Comparison of ENCODE assay signal across 20 cellular contexts in genomic region chr2:177629357-177630000, GRCh38.
A peak's percentile ranks its signal among the peaks of the same experiment; 100 is the strongest.
DNase-seq lines count a peak whose midpoint lies in the region; ATAC-seq and TF ChIP-seq lines count a peak whose summit lies in the region.
"Had no signal": no experiment of that assay in that cellular context is flagged by ENCODE, and none has a peak within 500 bp of the region (broad histone marks: within the 10 kb centered on the region; RNA-seq: fewer than 3 reads in every experiment).

No MANE protein-coding gene starts in this region.

- no peaks in the 10 kb centered on the region for H3K9me3 ChIP-seq in DND-41 (ENCODE audit: insufficient read depth, low read length, severe bottlenecking)
- no peaks in the 10 kb centered on the region for H3K9me3 ChIP-seq in OCI-LY3 (ENCODE audit: insufficient read depth, low read length)
- H3K9me3 ChIP-seq: adrenal gland, left lung, MG63 had no signal

- H3K36me3 Mint-ChIP-seq in naive thymus-derived CD8-positive, alpha-beta T cell, result no peaks in the 10 kb centered on the region

- H4K20me1 ChIP-seq in DND-41 (ENCODE audit: insufficient read depth, low read length) (no peaks in the 10 kb centered on the region), OCI-LY3 (ENCODE audit: insufficient read depth, low read length) (no peaks in the 10 kb centered on the region)

- H2AFZ ChIP-seq in DND-41 (ENCODE audit: low read depth, low read length), result peak overlapping the region; percentile 43
- H2AFZ ChIP-seq in OCI-LY3 (ENCODE audit: low read depth, low read length), result peak overlapping the region; percentile 43; the same call in 1 of the 2 replicates
- H2AFZ ChIP-seq: parathyroid adenoma had no signal

- TF ChIP-seq CTCF in DND-41 (IDR thresholded peaks at IDR 0.05; ENCODE audit: borderline replicate concordance, extremely low read depth, low read length, poor library complexity, severe bottlenecking), result no peak
- TF ChIP-seq CTCF in OCI-LY3 (IDR thresholded peaks at IDR 0.05; ENCODE audit: low read depth, low read length), result no peak
- no peak for TF ChIP-seq CTCF in foreskin fibroblast (IDR thresholded peaks at IDR 0.05; ENCODE audit: low read depth, low read length)

- no peak for ATAC-seq in DND-41 (ENCODE audit: insufficient read depth, low read depth)
- peak; percentile 55 for ATAC-seq in GM21360 (IDR thresholded peaks at IDR 0.05; ENCODE audit: unreplicated experiment)
- peak; percentile 79 for ATAC-seq in HG02885 (IDR thresholded peaks at IDR 0.05; ENCODE audit: poor library complexity, unreplicated experiment)
- ATAC-seq in naive thymus-derived CD8-positive, alpha-beta T cell, result no peak
- no peak for ATAC-seq in left colon
- ATAC-seq: activated CD8-positive, alpha-beta T cell treated with anti-CD3 and anti-CD28 coated beads, Interleukin-2, amount 10 ng/mL, durations not matched to agents 7 days and 5 days; activated T-helper 17 cell treated with anti-CD3 and anti-CD28 coated beads, Interleukin-2, amount 50 U/mL, for 72 hours; left lung had no signal

- H3K79me2 ChIP-seq in DND-41 (ENCODE audit: insufficient read depth, low read length) (no peaks in the 10 kb centered on the region), OCI-LY3 (ENCODE audit: low read length) (no peaks in the 10 kb centered on the region)
- H3K79me2 ChIP-seq: parathyroid adenoma had no signal

- H3K27ac ChIP-seq in DND-41 (ENCODE audit: low read length) (peak overlapping the region; percentile 22; the same call in 1 of the 2 replicates), OCI-LY3 (ENCODE audit: low read length) (no peak overlapping the region)
- H3K27ac ChIP-seq: adrenal gland, left lung, parathyroid adenoma, VCaP had no signal

- H3K9ac ChIP-seq in DND-41 (ENCODE audit: low read depth, low read length) (no peak overlapping the region), OCI-LY3 (ENCODE audit: low read length) (no peak overlapping the region)
- H3K9ac ChIP-seq: parathyroid adenoma had no signal

- POLR2A ChIA-PET in naive thymus-derived CD8-positive, alpha-beta T cell (lab: Charles Lee), result no interaction called here

- H3K27ac Mint-ChIP-seq in naive thymus-derived CD8-positive, alpha-beta T cell, result peak overlapping the region in 1 of 10 donors; percentile 13
- H3K27ac Mint-ChIP-seq: activated CD8-positive, alpha-beta T cell treated with anti-CD3 and anti-CD28 coated beads, Interleukin-2, amount 10 ng/mL, durations not matched to agents 7 days and 5 days; activated T-helper 17 cell treated with anti-CD3 and anti-CD28 coated beads, Interleukin-2, amount 50 U/mL, for 72 hours; CD4-positive, alpha-beta T cell had no signal

- intact Hi-C loops in left colon (cut with DNase I, micrococcal nuclease), result no loop called here

- H3K4me3 ChIP-seq in DND-41 (ENCODE audit: low read depth in 1 of 2, low read length in 2 of 2) (no peak overlapping the region), OCI-LY3 (ENCODE audit: low read length) (no peak overlapping the region), foreskin fibroblast (ENCODE audit: low read depth in 1 of 2, low read length in 2 of 2) (no peak overlapping the region)
- H3K4me3 ChIP-seq: adrenal gland, left lung, MG63 had no signal

- H3K4me1 ChIP-seq in DND-41 (ENCODE audit: insufficient read depth, low read length) (peaks cover 36% of the 10 kb centered on the region), OCI-LY3 (ENCODE audit: low read length) (peaks cover 11% of the 10 kb centered on the region)
- H3K4me1 ChIP-seq: left lung, parathyroid adenoma had no signal

- no peak overlapping the region for H3K4me3 Mint-ChIP-seq in naive thymus-derived CD8-positive, alpha-beta T cell
- H3K4me3 Mint-ChIP-seq: activated CD8-positive, alpha-beta T cell treated with anti-CD3 and anti-CD28 coated beads, Interleukin-2, amount 10 ng/mL, durations not matched to agents 7 days and 5 days; activated T-helper 17 cell treated with anti-CD3 and anti-CD28 coated beads, Interleukin-2, amount 50 U/mL, for 72 hours; CD4-positive, alpha-beta T cell had no signal

- H3K4me2 ChIP-seq in DND-41 (ENCODE audit: insufficient read depth, low read length) (no peak overlapping the region), OCI-LY3 (ENCODE audit: low read length) (no peak overlapping the region)

- H3K9me3 Mint-ChIP-seq in naive thymus-derived CD8-positive, alpha-beta T cell, result no peaks in the 10 kb centered on the region
- H3K9me3 Mint-ChIP-seq: activated T-helper 17 cell treated with anti-CD3 and anti-CD28 coated beads, Interleukin-2, amount 50 U/mL, for 72 hours; CD4-positive, alpha-beta T cell had no signal

- peaks cover 0 to 2% (median under 1%) of the 10 kb centered on the region in 4 donors for H3K4me1 Mint-ChIP-seq in naive thymus-derived CD8-positive, alpha-beta T cell
- H3K4me1 Mint-ChIP-seq: activated T-helper 17 cell treated with anti-CD3 and anti-CD28 coated beads, Interleukin-2, amount 50 U/mL, for 72 hours had no signal

- peaks cover 2 to 30% (median 15%) of the 10 kb centered on the region in 5 donors for H3K27me3 Mint-ChIP-seq in naive thymus-derived CD8-positive, alpha-beta T cell

- H3K27me3 ChIP-seq in DND-41 (ENCODE audit: insufficient read depth, low read length, poor library complexity) (no peaks in the 10 kb centered on the region), OCI-LY3 (ENCODE audit: low read depth, low read length) (no peaks in the 10 kb centered on the region)
- H3K27me3 ChIP-seq: adrenal gland, MG63 had no signal

- H3K36me3 ChIP-seq in DND-41 (ENCODE audit: insufficient read depth, low read length) (no peaks in the 10 kb centered on the region), OCI-LY3 (replicated peaks; ENCODE audit: low read depth, low read length) (no peaks in the 10 kb centered on the region)
- H3K36me3 ChIP-seq: adrenal gland, left lung, MG63 had no signal

- DNase-seq in DND-41, result no peak
- DNase-seq in naive thymus-derived CD8-positive, alpha-beta T cell, result no peak
- no peak for DNase-seq in foreskin fibroblast
- DNase-seq in DMS79 treated with DMSO at 0.1 percent for 48 hours (lab: John Stamatoyannopoulos, UW), result no peak
- no peak for DNase-seq in left colon
- DNase-seq: activated CD8-positive, alpha-beta T cell treated with anti-CD3 and anti-CD28 coated beads, Interleukin-2, amount 10 ng/mL, durations not matched to agents 7 days and 5 days; CD4-positive, alpha-beta T cell; EL; HCEC 1CT; left lung; MG63; small intestine; stimulated activated naive CD4-positive, alpha-beta T cell had no signal

Comparison
In these comparisons a context has a peak if more than half of its experiments do, and no peak if none do; other contexts are left out.
1. ATAC-seq: peak in GM21360 (single experiment) and HG02885 (single experiment); none in DND-41 (single experiment), naive thymus-derived CD8-positive, alpha-beta T cell (0 of 2) and left colon (single experiment).